Comparison of ENCODE assay signal across 1 cellular context in the genomic region with DNA sequence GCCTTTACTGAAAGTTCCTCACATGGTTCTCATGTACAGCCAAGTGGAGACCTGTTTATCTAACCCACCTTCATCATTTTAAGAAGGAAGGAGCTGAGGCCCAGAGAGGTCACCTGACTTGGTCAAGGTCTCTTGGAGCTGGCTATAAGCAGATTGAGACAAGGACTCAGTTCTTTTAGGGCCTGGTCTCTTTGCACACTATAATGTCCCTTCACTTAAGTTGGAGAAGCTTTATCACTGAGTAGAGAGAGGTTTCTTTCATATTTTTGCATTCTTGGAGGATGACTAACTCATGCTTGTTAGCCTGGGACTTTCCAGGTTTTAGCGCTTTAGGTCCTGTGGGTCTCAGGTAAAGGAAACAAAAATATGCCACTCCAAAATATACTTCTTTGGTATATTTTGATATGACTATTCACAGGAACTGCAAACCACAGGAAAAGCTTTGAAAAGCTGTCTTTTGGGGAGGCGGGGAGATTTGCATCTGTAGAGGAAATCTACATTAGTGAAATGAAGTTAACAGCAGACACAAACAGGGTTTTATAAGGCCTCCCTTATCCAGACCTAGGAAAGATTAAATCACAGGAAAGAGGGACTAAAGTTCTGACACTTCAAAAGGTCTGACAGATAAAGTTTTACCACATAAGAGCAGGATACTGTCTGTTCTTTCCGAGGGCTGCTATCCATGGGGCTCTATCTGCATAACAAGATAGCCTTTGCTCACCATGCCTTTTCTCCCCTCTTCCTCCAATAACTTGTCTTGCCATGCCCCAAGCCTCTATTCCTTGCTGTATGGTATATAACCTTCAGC.
TF ChIP-seq lines count a peak whose summit lies in the region.

No MANE protein-coding gene starts in this region.

TF ChIP-seq in HCT116, 20 proteins besides CTCF, POLR2A, EP300 and RAD21:
- TF ChIP-seq, protein P1, sequence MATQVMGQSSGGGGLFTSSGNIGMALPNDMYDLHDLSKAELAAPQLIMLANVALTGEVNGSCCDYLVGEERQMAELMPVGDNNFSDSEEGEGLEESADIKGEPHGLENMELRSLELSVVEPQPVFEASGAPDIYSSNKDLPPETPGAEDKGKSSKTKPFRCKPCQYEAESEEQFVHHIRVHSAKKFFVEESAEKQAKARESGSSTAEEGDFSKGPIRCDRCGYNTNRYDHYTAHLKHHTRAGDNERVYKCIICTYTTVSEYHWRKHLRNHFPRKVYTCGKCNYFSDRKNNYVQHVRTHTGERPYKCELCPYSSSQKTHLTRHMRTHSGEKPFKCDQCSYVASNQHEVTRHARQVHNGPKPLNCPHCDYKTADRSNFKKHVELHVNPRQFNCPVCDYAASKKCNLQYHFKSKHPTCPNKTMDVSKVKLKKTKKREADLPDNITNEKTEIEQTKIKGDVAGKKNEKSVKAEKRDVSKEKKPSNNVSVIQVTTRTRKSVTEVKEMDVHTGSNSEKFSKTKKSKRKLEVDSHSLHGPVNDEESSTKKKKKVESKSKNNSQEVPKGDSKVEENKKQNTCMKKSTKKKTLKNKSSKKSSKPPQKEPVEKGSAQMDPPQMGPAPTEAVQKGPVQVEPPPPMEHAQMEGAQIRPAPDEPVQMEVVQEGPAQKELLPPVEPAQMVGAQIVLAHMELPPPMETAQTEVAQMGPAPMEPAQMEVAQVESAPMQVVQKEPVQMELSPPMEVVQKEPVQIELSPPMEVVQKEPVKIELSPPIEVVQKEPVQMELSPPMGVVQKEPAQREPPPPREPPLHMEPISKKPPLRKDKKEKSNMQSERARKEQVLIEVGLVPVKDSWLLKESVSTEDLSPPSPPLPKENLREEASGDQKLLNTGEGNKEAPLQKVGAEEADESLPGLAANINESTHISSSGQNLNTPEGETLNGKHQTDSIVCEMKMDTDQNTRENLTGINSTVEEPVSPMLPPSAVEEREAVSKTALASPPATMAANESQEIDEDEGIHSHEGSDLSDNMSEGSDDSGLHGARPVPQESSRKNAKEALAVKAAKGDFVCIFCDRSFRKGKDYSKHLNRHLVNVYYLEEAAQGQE (IDR thresholded peaks at IDR 0.05; ENCODE audit: low read depth), result no peak
- TF ChIP-seq FOSL1 (IDR thresholded peaks at IDR 0.05; ENCODE audit: low read depth) (no peak), POLR2AphosphoS5 (IDR thresholded peaks at IDR 0.05; ENCODE audit: low read depth, low read length) (no peak), EZH2phosphoT487 (IDR thresholded peaks at IDR 0.05; ENCODE audit: borderline replicate concordance) (no peak), ELF1 (IDR thresholded peaks at IDR 0.05; ENCODE audit: borderline replicate concordance, low read depth) (no peak), CEBPB (IDR thresholded peaks at IDR 0.05; ENCODE audit: low read depth) (no peak), SIN3A (IDR thresholded peaks at IDR 0.05; ENCODE audit: low read depth) (no peak), ZNF274 (IDR thresholded peaks at IDR 0.05; ENCODE audit: low read depth, low read length) (no peak)
- TF ChIP-seq, protein P2, sequence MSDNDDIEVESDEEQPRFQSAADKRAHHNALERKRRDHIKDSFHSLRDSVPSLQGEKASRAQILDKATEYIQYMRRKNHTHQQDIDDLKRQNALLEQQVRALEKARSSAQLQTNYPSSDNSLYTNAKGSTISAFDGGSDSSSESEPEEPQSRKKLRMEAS (IDR thresholded peaks at IDR 0.05), result no peak
